1 cellular context compared by ENCODE assay signal in the genomic region with DNA sequence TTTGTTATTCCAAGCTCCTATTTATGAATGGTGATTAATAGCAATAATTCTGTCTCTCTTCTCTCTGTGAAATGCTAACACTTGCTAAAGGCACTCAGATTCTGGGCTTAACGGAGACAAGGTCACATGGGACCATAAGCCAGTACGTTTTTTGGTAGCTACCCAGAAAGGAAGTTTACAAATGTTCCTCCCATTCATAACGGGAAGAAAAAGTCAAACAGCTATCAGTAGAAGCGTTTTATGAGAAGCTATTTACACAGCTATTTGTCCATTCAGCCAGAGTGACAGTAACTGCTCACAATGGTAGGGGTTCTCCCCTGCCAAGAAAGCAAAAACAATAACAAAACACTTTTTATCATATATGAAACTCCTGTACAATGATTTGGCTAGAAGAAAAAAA.
TF ChIP-seq lines count a peak whose summit lies in the region.

No MANE protein-coding gene starts in this region.

TF ChIP-seq in WTC11, 78 proteins besides CTCF, POLR2A, EP300 and RAD21 (continued from another document):
- TF ChIP-seq ZNF532 (CRISPR knock-in tag; IDR thresholded peaks at IDR 0.05; ENCODE audit: borderline replicate concordance), result no peak
TF ChIP-seq in WTC11: peak in this region for 0.
